1 cellular context compared by ENCODE assay signal in the genomic region with DNA sequence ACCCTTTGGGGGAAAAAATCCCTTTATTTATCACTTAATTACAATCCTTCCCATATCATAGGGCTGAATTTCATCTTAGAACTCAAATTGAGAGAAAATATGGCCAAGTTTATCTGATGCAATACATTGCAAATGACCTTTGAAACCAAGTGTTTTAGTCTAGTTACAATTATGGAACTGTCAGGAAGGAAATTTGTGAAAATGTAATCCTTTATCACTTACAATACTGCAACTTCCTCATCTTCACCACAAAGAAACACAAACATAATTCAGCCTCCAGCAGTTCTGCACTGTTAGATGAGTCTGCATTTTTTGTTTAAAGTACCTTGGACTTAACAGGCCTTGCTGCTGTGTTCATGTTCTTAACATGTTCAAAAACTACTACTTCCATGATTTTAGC.
A peak's percentile ranks its signal among the peaks of the same experiment; 100 is the strongest.
TF ChIP-seq lines count a peak whose summit lies in the region.

No MANE protein-coding gene starts in this region.

TF ChIP-seq in GM12878, 131 proteins besides CTCF, POLR2A, EP300 and RAD21 (continued from another document):
- TF ChIP-seq, protein P1, sequence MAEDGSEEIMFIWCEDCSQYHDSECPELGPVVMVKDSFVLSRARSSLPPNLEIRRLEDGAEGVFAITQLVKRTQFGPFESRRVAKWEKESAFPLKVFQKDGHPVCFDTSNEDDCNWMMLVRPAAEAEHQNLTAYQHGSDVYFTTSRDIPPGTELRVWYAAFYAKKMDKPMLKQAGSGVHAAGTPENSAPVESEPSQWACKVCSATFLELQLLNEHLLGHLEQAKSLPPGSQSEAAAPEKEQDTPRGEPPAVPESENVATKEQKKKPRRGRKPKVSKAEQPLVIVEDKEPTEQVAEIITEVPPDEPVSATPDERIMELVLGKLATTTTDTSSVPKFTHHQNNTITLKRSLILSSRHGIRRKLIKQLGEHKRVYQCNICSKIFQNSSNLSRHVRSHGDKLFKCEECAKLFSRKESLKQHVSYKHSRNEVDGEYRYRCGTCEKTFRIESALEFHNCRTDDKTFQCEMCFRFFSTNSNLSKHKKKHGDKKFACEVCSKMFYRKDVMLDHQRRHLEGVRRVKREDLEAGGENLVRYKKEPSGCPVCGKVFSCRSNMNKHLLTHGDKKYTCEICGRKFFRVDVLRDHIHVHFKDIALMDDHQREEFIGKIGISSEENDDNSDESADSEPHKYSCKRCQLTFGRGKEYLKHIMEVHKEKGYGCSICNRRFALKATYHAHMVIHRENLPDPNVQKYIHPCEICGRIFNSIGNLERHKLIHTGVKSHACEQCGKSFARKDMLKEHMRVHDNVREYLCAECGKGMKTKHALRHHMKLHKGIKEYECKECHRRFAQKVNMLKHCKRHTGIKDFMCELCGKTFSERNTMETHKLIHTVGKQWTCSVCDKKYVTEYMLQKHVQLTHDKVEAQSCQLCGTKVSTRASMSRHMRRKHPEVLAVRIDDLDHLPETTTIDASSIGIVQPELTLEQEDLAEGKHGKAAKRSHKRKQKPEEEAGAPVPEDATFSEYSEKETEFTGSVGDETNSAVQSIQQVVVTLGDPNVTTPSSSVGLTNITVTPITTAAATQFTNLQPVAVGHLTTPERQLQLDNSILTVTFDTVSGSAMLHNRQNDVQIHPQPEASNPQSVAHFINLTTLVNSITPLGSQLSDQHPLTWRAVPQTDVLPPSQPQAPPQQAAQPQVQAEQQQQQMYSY (CRISPR knock-in tag; IDR thresholded peaks at IDR 0.05), result no peak
- no peak for TF ChIP-seq ZNF622 (IDR thresholded peaks at IDR 0.05)
- TF ChIP-seq JUND (IDR thresholded peaks at IDR 0.05; ENCODE audit: low read depth, low read length), result no peak
- TF ChIP-seq NR2C1 (IDR thresholded peaks at IDR 0.05), result no peak
- no peak for TF ChIP-seq ZNF384 (IDR thresholded peaks at IDR 0.05; ENCODE audit: borderline replicate concordance, low read depth, low read length)
- TF ChIP-seq FOXM1 (IDR thresholded peaks at IDR 0.05; ENCODE audit: low read depth, low read length), result no peak
- TF ChIP-seq RUNX3 (IDR thresholded peaks at IDR 0.05; ENCODE audit: low read length), result peak; percentile 44; the same call in 1 of the 2 replicates
- no peak for TF ChIP-seq EGR1 (IDR thresholded peaks at IDR 0.05; ENCODE audit: borderline replicate concordance in 1 of 2, low read depth in 2 of 2, low read length in 2 of 2)
- peak; percentile 32; the same call in 1 of the 2 replicates for TF ChIP-seq SPI1 (IDR thresholded peaks at IDR 0.05; ENCODE audit: borderline replicate concordance, insufficient read depth, low read depth, low read length)
- TF ChIP-seq SMAD5 (IDR thresholded peaks at IDR 0.05; ENCODE audit: low read depth), result no peak
- no peak for TF ChIP-seq ZZZ3 (IDR thresholded peaks at IDR 0.05; ENCODE audit: control insufficient read depth, insufficient read length, low read depth)
- TF ChIP-seq SIN3A (IDR thresholded peaks at IDR 0.05; ENCODE audit: low read depth, low read length), result no peak
- TF ChIP-seq, protein P2, sequence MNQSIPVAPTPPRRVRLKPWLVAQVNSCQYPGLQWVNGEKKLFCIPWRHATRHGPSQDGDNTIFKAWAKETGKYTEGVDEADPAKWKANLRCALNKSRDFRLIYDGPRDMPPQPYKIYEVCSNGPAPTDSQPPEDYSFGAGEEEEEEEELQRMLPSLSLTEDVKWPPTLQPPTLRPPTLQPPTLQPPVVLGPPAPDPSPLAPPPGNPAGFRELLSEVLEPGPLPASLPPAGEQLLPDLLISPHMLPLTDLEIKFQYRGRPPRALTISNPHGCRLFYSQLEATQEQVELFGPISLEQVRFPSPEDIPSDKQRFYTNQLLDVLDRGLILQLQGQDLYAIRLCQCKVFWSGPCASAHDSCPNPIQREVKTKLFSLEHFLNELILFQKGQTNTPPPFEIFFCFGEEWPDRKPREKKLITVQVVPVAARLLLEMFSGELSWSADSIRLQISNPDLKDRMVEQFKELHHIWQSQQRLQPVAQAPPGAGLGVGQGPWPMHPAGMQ (IDR thresholded peaks at IDR 0.05; ENCODE audit: borderline replicate concordance), result no peak
- TF ChIP-seq BRCA1 (IDR thresholded peaks at IDR 0.05; ENCODE audit: low read depth, low read length), result no peak
- TF ChIP-seq IKZF2 (IDR thresholded peaks at IDR 0.05), result peak; percentile 24 to 40; a peak in 2 of 4 replicates
- no peak for TF ChIP-seq E2F8 (IDR thresholded peaks at IDR 0.05; ENCODE audit: low read depth, partially characterized antibody)
- TF ChIP-seq TBL1XR1 (IDR thresholded peaks at IDR 0.05; ENCODE audit: low read depth, low read length), result no peak
- TF ChIP-seq, protein P3, sequence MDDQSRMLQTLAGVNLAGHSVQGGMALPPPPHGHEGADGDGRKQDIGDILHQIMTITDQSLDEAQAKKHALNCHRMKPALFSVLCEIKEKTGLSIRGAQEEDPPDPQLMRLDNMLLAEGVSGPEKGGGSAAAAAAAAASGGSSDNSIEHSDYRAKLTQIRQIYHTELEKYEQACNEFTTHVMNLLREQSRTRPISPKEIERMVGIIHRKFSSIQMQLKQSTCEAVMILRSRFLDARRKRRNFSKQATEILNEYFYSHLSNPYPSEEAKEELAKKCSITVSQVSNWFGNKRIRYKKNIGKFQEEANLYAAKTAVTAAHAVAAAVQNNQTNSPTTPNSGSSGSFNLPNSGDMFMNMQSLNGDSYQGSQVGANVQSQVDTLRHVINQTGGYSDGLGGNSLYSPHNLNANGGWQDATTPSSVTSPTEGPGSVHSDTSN (IDR thresholded peaks at IDR 0.05; ENCODE audit: insufficient replicate concordance, low read depth, low read length), result no peak
- TF ChIP-seq MTA2 (IDR thresholded peaks at IDR 0.05; ENCODE audit: low read depth), result peak; percentile 40; the same call in 1 of the 2 replicates
- no peak for TF ChIP-seq CHD4 (IDR thresholded peaks at IDR 0.05)
- no peak for TF ChIP-seq CBFB (IDR thresholded peaks at IDR 0.05; ENCODE audit: low read depth)
- no peak for TF ChIP-seq SP1 (IDR thresholded peaks at IDR 0.05; ENCODE audit: low read depth, low read length)
- no peak for TF ChIP-seq CREM (IDR thresholded peaks at IDR 0.05; ENCODE audit: low read depth)
- no peak for TF ChIP-seq CREB1 (IDR thresholded peaks at IDR 0.05; ENCODE audit: low read depth)
- no peak for TF ChIP-seq SUZ12 (IDR thresholded peaks at IDR 0.05; ENCODE audit: unreplicated experiment)
- no peak for TF ChIP-seq BCLAF1 (IDR thresholded peaks at IDR 0.05)
- TF ChIP-seq, protein P4, sequence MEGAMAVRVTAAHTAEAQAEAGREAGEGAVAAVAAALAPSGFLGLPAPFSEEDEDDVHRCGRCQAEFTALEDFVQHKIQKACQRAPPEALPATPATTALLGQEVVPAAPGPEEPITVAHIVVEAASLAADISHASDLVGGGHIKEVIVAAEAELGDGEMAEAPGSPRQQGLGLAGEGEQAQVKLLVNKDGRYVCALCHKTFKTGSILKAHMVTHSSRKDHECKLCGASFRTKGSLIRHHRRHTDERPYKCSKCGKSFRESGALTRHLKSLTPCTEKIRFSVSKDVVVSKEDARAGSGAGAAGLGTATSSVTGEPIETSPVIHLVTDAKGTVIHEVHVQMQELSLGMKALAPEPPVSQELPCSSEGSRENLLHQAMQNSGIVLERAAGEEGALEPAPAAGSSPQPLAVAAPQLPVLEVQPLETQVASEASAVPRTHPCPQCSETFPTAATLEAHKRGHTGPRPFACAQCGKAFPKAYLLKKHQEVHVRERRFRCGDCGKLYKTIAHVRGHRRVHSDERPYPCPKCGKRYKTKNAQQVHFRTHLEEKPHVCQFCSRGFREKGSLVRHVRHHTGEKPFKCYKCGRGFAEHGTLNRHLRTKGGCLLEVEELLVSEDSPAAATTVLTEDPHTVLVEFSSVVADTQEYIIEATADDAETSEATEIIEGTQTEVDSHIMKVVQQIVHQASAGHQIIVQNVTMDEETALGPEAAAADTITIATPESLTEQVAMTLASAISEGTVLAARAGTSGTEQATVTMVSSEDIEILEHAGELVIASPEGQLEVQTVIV (IDR thresholded peaks at IDR 0.05; ENCODE audit: borderline replicate concordance, partially characterized antibody), result no peak
- no peak for TF ChIP-seq TAF1 (IDR thresholded peaks at IDR 0.05; ENCODE audit: borderline replicate concordance, low read depth, low read length)
- TF ChIP-seq MYB (IDR thresholded peaks at IDR 0.05; ENCODE audit: borderline replicate concordance, low read depth, low read length), result no peak
TF ChIP-seq in GM12878: peak in this region for 5.
